10 cellular contexts compared by ENCODE assay signal in genomic region chr1:46754707-46755106, GRCh38. TPM values are rescaled to one million over a fixed set of nuclear protein-coding genes. Genes with fewer than 3 reads are reported as not detected.
DNase-seq lines count a peak whose midpoint lies in the region; ATAC-seq and TF ChIP-seq lines count a peak whose summit lies in the region.
"Not testable (repeated sequence)": the region's sequence is repeated elsewhere in the genome, so short reads cannot be mapped to it uniquely, and the experiment has no call there.
"Had no signal": no experiment of that assay in that cellular context is flagged by ENCODE, and none has a peak within 500 bp of the region (broad histone marks: within the 10 kb centered on the region; RNA-seq: fewer than 3 reads in every experiment).

No MANE protein-coding gene starts in this region.

- not testable (repeated sequence) for H3K27me3 ChIP-seq in RWPE2 (ENCODE audit: insufficient read depth, poor library complexity, severe bottlenecking); duodenal mucosa (ENCODE audit: control insufficient read depth in 1 of 2, insufficient read depth in 2 of 2, low read length in 2 of 2); hepatocyte

- TF ChIP-seq CTCF in RWPE2 (IDR thresholded peaks at IDR 0.05; ENCODE audit: poor library complexity, severe bottlenecking); hepatocyte (IDR thresholded peaks at IDR 0.05; ENCODE audit: poor library complexity); mucosa of descending colon (IDR thresholded peaks at IDR 0.05): not testable (repeated sequence)

- H3K9me2 ChIP-seq in hepatocyte (replicated peaks; ENCODE audit: insufficient read depth) = not testable (repeated sequence)

- H3K36me3 ChIP-seq in RWPE2 (ENCODE audit: low read depth); duodenal mucosa (ENCODE audit: control insufficient read depth in 1 of 2, insufficient read depth in 2 of 2, low read length in 2 of 2); hepatocyte (replicated peaks; ENCODE audit: insufficient read depth, low read depth); mucosa of descending colon (ENCODE audit: low read depth): not testable (repeated sequence)

- ATAC-seq in RWPE2 (ENCODE audit: low read depth) = not testable (repeated sequence)
- peak; percentile 65 for ATAC-seq in mucosa of descending colon

- peak overlapping the region; percentile 16 to 45 for H3K9ac ChIP-seq in duodenal mucosa (ENCODE audit: low read depth in 1 of 2, low read length in 2 of 2)

- peak; percentile 14 for DNase-seq in ACHN
- DNase-seq in M059J (ENCODE audit: low read depth) = peak; percentile 5
- not testable (repeated sequence) for DNase-seq in RWPE2 (ENCODE audit: low spot score); hepatocyte (ENCODE audit: low spot score)
- peak in 1 of 3 donors; percentile 12 for DNase-seq in mucosa of descending colon
- DNase-seq in pulmonary artery endothelial cell (ENCODE audit: low read depth, low spot score) = peak; percentile 29

- H3K4me1 ChIP-seq in RWPE2 (ENCODE audit: insufficient read depth, poor library complexity, severe bottlenecking) (peaks cover 45% of the 10 kb centered on the region), duodenal mucosa (ENCODE audit: control insufficient read depth in 1 of 2, insufficient read depth in 2 of 2, low read length in 2 of 2) (peaks cover 27 to 46% of the 10 kb centered on the region in 2 donors), hepatocyte (ENCODE audit: insufficient read depth) (peaks cover 41% of the 10 kb centered on the region)
- H3K4me1 ChIP-seq in mucosa of descending colon (ENCODE audit: low read depth) = not testable (repeated sequence)

- H3K27ac ChIP-seq in RWPE2 (ENCODE audit: poor library complexity, severe bottlenecking) (peak overlapping the region; percentile 41), hepatocyte (peak overlapping the region; percentile 81)
- not testable (repeated sequence) for H3K27ac ChIP-seq in duodenal mucosa (ENCODE audit: low read depth, low read length)

- H3K79me2 ChIP-seq in hepatocyte = not testable (repeated sequence)

- intact Hi-C loops in mucosa of descending colon (cut with DNase I, micrococcal nuclease) = not testable (repeated sequence)

- in situ Hi-C loops in ACHN (cut with HindIII; ENCODE audit: low pct_ligation_motif_present, low pct_unique_long_range_greater_than_20kb, low sequenced_read_pairs) = not testable (repeated sequence)

- H3K4me3 ChIP-seq in RWPE2 (ENCODE audit: severe bottlenecking); duodenal mucosa (ENCODE audit: low read depth in 1 of 2, low read length in 2 of 2); hepatocyte; mucosa of descending colon: not testable (repeated sequence)

- H4K20me1 ChIP-seq in hepatocyte (ENCODE audit: insufficient read depth, poor library complexity, severe bottlenecking) = not testable (repeated sequence)

- not testable (repeated sequence) for H3K9me3 ChIP-seq in RWPE2 (ENCODE audit: severe bottlenecking); duodenal mucosa (ENCODE audit: control insufficient read depth in 1 of 2, low read length in 2 of 2); hepatocyte (ENCODE audit: low read depth); mucosa of descending colon

- peak overlapping the region; percentile 51 for H3K4me2 ChIP-seq in hepatocyte

- not testable (repeated sequence) for H2AFZ ChIP-seq in hepatocyte

- 51% methylated on average over 4 of the region's 4 CpGs for WGBS in hepatocyte (ENCODE audit: low lambda C conversion rate, missing lambda C conversion rate)

RNA-seq across cellular contexts. Expression of gene EFCAB14, which starts 35.8 kb away (rescaled TPM):
- 71.6 and 113 TPM in 2 replicates for total RNA-seq in M059J (2014; rRNA removed; shearing (Covaris generic))
- total RNA-seq in hepatocyte = 76.3 and 79.3 TPM in 2 replicates
- polyA plus RNA-seq in hepatocyte = 28.3 and 38.5 TPM in 2 replicates
- 100 to 1,000 TPM; 115 to 137 (median 122) TPM for total RNA-seq in mucosa of descending colon
- 43.6 and 44.2 TPM in 2 replicates for total RNA-seq in pulmonary artery endothelial cell

RNA-seq across cellular contexts. Expression of gene CYP4B1, which starts 44.1 kb away (rescaled TPM):
- total RNA-seq in M059J (2014; rRNA removed; shearing (Covaris generic)) = not detected in 2 replicates
- total RNA-seq in hepatocyte (0.67 TPM in 1 of 2 replicates, not detected in the other), mucosa of descending colon (10 to 100 TPM in 1 of 3 donors, 1 to 10 TPM in 1, under 1 TPM in 1; 0.98 to 11.0 (median 5.5) TPM), pulmonary artery endothelial cell (not detected in 2 replicates)
- polyA plus RNA-seq in hepatocyte = 0.25 and 0.92 TPM in 2 replicates
- total RNA-seq: CD4-positive, CD25-positive, alpha-beta regulatory T cell; IMR-90; NCI-H460 had no signal
- polyA plus RNA-seq: CD4-positive, CD25-positive, alpha-beta regulatory T cell; IMR-90 had no signal
